Comparison of ENCODE assay signal across 14 cellular contexts in genomic region chr22:23281053-23281405, GRCh38.
DNase-seq lines count a peak whose midpoint lies in the region; TF ChIP-seq lines count a peak whose summit lies in the region.
"Had no signal": no experiment of that assay in that cellular context is flagged by ENCODE, and none has a peak within 500 bp of the region (broad histone marks: within the 10 kb centered on the region; RNA-seq: fewer than 3 reads in every experiment).

No MANE protein-coding gene starts in this region.

- H3K4me3 ChIP-seq in breast epithelium (peak overlapping the region in 1 of 3 donors; percentile 21), mucosa of stomach (ENCODE audit: low read length) (no peak overlapping the region), uterus (no peak overlapping the region)
- H3K4me3 ChIP-seq: HAP-1, neural progenitor cell, smooth muscle cell had no signal

- H3K27ac ChIP-seq in breast epithelium: peak overlapping the region; percentile 95 to 97
- peak overlapping the region; percentile 53 to 61 for H3K27ac ChIP-seq in uterus
- H3K27ac ChIP-seq: neural progenitor cell had no signal

- H3K36me3 Mint-ChIP-seq in activated naive CD4-positive, alpha-beta T cell treated with anti-CD3 and anti-CD28 coated beads for 36 hours (ENCODE audit: low read depth): peaks cover 6% of the 10 kb centered on the region
- peaks cover 3% of the 10 kb centered on the region for H3K36me3 Mint-ChIP-seq in chondrocyte (ENCODE audit: low read depth)

- H3K9ac ChIP-seq in mucosa of stomach (ENCODE audit: low read length): peak overlapping the region; percentile 37
- H3K9ac ChIP-seq: neural progenitor cell had no signal

- no peak overlapping the region for H3K4me3 Mint-ChIP-seq in activated naive CD4-positive, alpha-beta T cell treated with anti-CD3 and anti-CD28 coated beads for 36 hours
- H3K4me3 Mint-ChIP-seq in chondrocyte (ENCODE audit: unreplicated experiment): no peak overlapping the region
- H3K4me3 Mint-ChIP-seq: activated T-cell treated with anti-CD3 and anti-CD28 coated beads, Interleukin-2, amount 50 U/mL, for 72 hours; neural progenitor cell had no signal

- H3K27ac Mint-ChIP-seq in activated naive CD4-positive, alpha-beta T cell treated with anti-CD3 and anti-CD28 coated beads for 36 hours: peak overlapping the region; percentile 8
- H3K27ac Mint-ChIP-seq in chondrocyte (ENCODE audit: unreplicated experiment): no peak overlapping the region
- H3K27ac Mint-ChIP-seq: neural progenitor cell had no signal

- H3K4me1 Mint-ChIP-seq in activated naive CD4-positive, alpha-beta T cell treated with anti-CD3 and anti-CD28 coated beads for 36 hours (ENCODE audit: low read depth): peaks cover 20% of the 10 kb centered on the region
- peaks cover 24% of the 10 kb centered on the region for H3K4me1 Mint-ChIP-seq in chondrocyte (ENCODE audit: low read depth)

- no peak for DNase-seq in activated naive CD4-positive, alpha-beta T cell treated with anti-CD3 and anti-CD28 coated beads for 36 hours
- no peak for DNase-seq in activated naive CD4-positive, alpha-beta T cell treated with Interleukin-2 at 50 U/mL for 16 hours
- DNase-seq in breast epithelium (ENCODE audit: low spot score in 2 of 2): no peak
- DNase-seq in uterus: no peak
- no peak for DNase-seq in NCI-H2107 treated with DMSO at 0.1 percent for 48 hours (lab: John Stamatoyannopoulos, UW; ENCODE audit: unreplicated experiment)
- DNase-seq in chondrocyte (ENCODE audit: low spot score): no peak
- no peak for DNase-seq in NCI-H2227 treated with DMSO at 0.1 percent for 48 hours (lab: John Stamatoyannopoulos, UW)

- no peaks in the 10 kb centered on the region for H3K36me3 ChIP-seq in breast epithelium
- peaks cover 5% of the 10 kb centered on the region for H3K36me3 ChIP-seq in mucosa of stomach (ENCODE audit: control insufficient read depth, insufficient read depth, low read length)
- H3K36me3 ChIP-seq in uterus: no peaks in the 10 kb centered on the region
- H3K36me3 ChIP-seq: HAP-1, neural progenitor cell had no signal

- no peaks in the 10 kb centered on the region for H3K27me3 Mint-ChIP-seq in activated naive CD4-positive, alpha-beta T cell treated with anti-CD3 and anti-CD28 coated beads for 36 hours (ENCODE audit: low read depth)
- no peaks in the 10 kb centered on the region for H3K27me3 Mint-ChIP-seq in chondrocyte (ENCODE audit: low read depth)

- no peaks in the 10 kb centered on the region for H3K9me3 Mint-ChIP-seq in activated naive CD4-positive, alpha-beta T cell treated with anti-CD3 and anti-CD28 coated beads for 36 hours
- H3K9me3 Mint-ChIP-seq in chondrocyte (ENCODE audit: low read depth): no peaks in the 10 kb centered on the region
- H3K9me3 Mint-ChIP-seq: activated T-cell treated with anti-CD3 and anti-CD28 coated beads, Interleukin-2, amount 50 U/mL, for 72 hours; neural progenitor cell had no signal

- intact Hi-C loops in activated naive CD4-positive, alpha-beta T cell treated with anti-CD3 and anti-CD28 coated beads for 36 hours (cut with micrococcal nuclease): loop anchor here (5.0 to 10.0 kb wide), 2 partner anchors 39 to 326 kb away; no protein-coding TSS in a partner anchor
- intact Hi-C loops in breast epithelium (cut with DNase I; ENCODE audit: low total_unique reads) (loop anchor here (5.0 kb wide), 1 partner anchor 104 kb away; no protein-coding TSS in a partner anchor), uterus (cut with DNase I; ENCODE audit: low total_unique reads) (loop anchor here (1.0 kb wide), 1 partner anchor 102 kb away; no protein-coding TSS in a partner anchor)

- H3K9me3 ChIP-seq in breast epithelium (no peaks in the 10 kb centered on the region), mucosa of stomach (ENCODE audit: control insufficient read depth, low read length) (no peaks in the 10 kb centered on the region), uterus (no peaks in the 10 kb centered on the region)
- H3K9me3 ChIP-seq: Caco-2, HAP-1 had no signal

- no peak for TF ChIP-seq POLR2A in breast epithelium (IDR thresholded peaks at IDR 0.05)
- TF ChIP-seq POLR2A in uterus (IDR thresholded peaks at IDR 0.05): no peak

- H3K27me3 ChIP-seq in breast epithelium: no peaks in the 10 kb centered on the region
- H3K27me3 ChIP-seq in mucosa of stomach (ENCODE audit: control insufficient read depth, insufficient read depth, low read length): no peaks in the 10 kb centered on the region
- no peaks in the 10 kb centered on the region for H3K27me3 ChIP-seq in uterus
- H3K27me3 ChIP-seq: brain microvascular endothelial cell, neural progenitor cell had no signal

- CTCF ChIA-PET in activated naive CD4-positive, alpha-beta T cell treated with anti-CD3 and anti-CD28 coated beads for 36 hours (lab: Charles Lee): interaction anchor here (11.5 kb wide), 1 partner anchor 104 kb away, joined by 167 read pairs; the partner anchor contains the start of gene BCR

- TF ChIP-seq CTCF in breast epithelium (IDR thresholded peaks at IDR 0.05) (no peak), uterus (IDR thresholded peaks at IDR 0.05) (no peak), chondrocyte (IDR thresholded peaks at IDR 0.05) (no peak)

- H3K4me1 ChIP-seq in breast epithelium (peaks cover 13 to 35% of the 10 kb centered on the region in 2 donors), mucosa of stomach (ENCODE audit: control insufficient read depth, insufficient read depth, low read length) (peaks cover 49% of the 10 kb centered on the region), uterus (no peaks in the 10 kb centered on the region)
- H3K4me1 ChIP-seq: Caco-2, HAP-1 had no signal
